Comparison of ENCODE assay signal across 26 cellular contexts in genomic region chr11:17517186-17517585, GRCh38. TPM values are rescaled to one million over a fixed set of nuclear protein-coding genes. Genes with fewer than 3 reads are reported as not detected.
DNase-seq lines count a peak whose midpoint lies in the region; ATAC-seq, FAIRE-seq and TF ChIP-seq lines count a peak whose summit lies in the region.
"Had no signal": no experiment of that assay in that cellular context is flagged by ENCODE, and none has a peak within 500 bp of the region (broad histone marks: within the 10 kb centered on the region; RNA-seq: fewer than 3 reads in every experiment).

No MANE protein-coding gene starts in this region.

- H3K27me3 ChIP-seq in GM23248 (replicated peaks; ENCODE audit: insufficient read depth) (peaks cover 6% of the 10 kb centered on the region; the same call in 1 of the 2 replicates), esophagus muscularis mucosa (peaks cover 0 to 4% (median 0%) of the 10 kb centered on the region in 4 donors)
- H3K27me3 ChIP-seq: BE2C; BLaER1 treated with 17β-estradiol and CSF1 and Interleukin-3, amounts not matched to agents 10 nM and 100 nM had no signal

- H3K4me3 ChIP-seq in kidney (ENCODE audit: low read length in 2 of 2) (no peak overlapping the region), GM23248 (no peak overlapping the region), esophagus muscularis mucosa (no peak overlapping the region)
- H3K4me3 ChIP-seq: A549; BLaER1 treated with 17β-estradiol and CSF1 and Interleukin-3, amounts not matched to agents 10 nM and 100 nM had no signal

- H3K4me2 ChIP-seq in GM23248 (ENCODE audit: unreplicated experiment): no peak overlapping the region
- H3K4me2 ChIP-seq: A549; BLaER1 treated with 17β-estradiol and CSF1 and Interleukin-3, amounts not matched to agents 10 nM and 100 nM had no signal

- H3K36me3 ChIP-seq in kidney (ENCODE audit: control insufficient read depth in 1 of 2, insufficient read depth in 2 of 2, low read length in 2 of 2) (peaks cover 0 to 19% of the 10 kb centered on the region in 2 donors), GM23248 (ENCODE audit: low read depth) (no peaks in the 10 kb centered on the region), esophagus muscularis mucosa (no peaks in the 10 kb centered on the region)
- H3K36me3 ChIP-seq: BE2C; BLaER1 treated with 17β-estradiol and CSF1 and Interleukin-3, amounts not matched to agents 10 nM and 100 nM had no signal

- WGBS in GM23248 (ENCODE audit: low coverage in 1 of 2, low lambda C conversion rate in 2 of 2, missing lambda C conversion rate in 2 of 2), 2 experiments: 67 to 73% methylated on average over 9 to 10 of the region's 10 CpGs
- 100% methylated on average over 4 of the region's 10 CpGs for WGBS in esophagus muscularis mucosa

- H2AFZ ChIP-seq in GM23248: no peak overlapping the region

- no peaks in the 10 kb centered on the region for H3K79me2 ChIP-seq in GM23248 (ENCODE audit: insufficient read depth)

- FAIRE-seq in kidney (lab: Jason Lieb, UNC): no peak
- FAIRE-seq: A549, GM12891, GM18507 had no signal

- no peak for TF ChIP-seq CTCF in kidney (IDR thresholded peaks at IDR 0.05; ENCODE audit: borderline replicate concordance, extremely low read depth, insufficient read depth)
- TF ChIP-seq CTCF in esophagus muscularis mucosa (IDR thresholded peaks at IDR 0.05): no peak

- intact Hi-C loops in kidney (cut with DNase I) (no loop called here), esophagus muscularis mucosa (cut with DNase I) (no loop called here)

- H3K9me3 ChIP-seq in kidney (ENCODE audit: control insufficient read depth in 1 of 2, low read length in 2 of 2): no peaks in the 10 kb centered on the region
- H3K9me3 ChIP-seq in GM23248 (ENCODE audit: low read depth): no peaks in the 10 kb centered on the region
- H3K9me3 ChIP-seq in esophagus muscularis mucosa: no peaks in the 10 kb centered on the region
- H3K9me3 ChIP-seq: A549; BE2C; BLaER1 treated with 17β-estradiol and CSF1 and Interleukin-3, amounts not matched to agents 10 nM and 100 nM had no signal

- in situ Hi-C loops in GM23248 (cut with MboI): no loop called here

- H3K27ac ChIP-seq in angular gyrus (ENCODE audit: low read depth, low read length) (peak overlapping the region; percentile 82), cingulate gyrus (ENCODE audit: low read depth, low read length) (peak overlapping the region; percentile 85), kidney (ENCODE audit: low read depth in 2 of 2, low read length in 2 of 2) (no peak overlapping the region), substantia nigra (ENCODE audit: low read depth, low read length, poor library complexity, severe bottlenecking) (peak overlapping the region; percentile 90), GM23248 (no peak overlapping the region), esophagus muscularis mucosa (replicated peaks in 1 of 4) (no peak overlapping the region)
- H3K27ac ChIP-seq: A549; BLaER1 treated with 17β-estradiol and CSF1 and Interleukin-3, amounts not matched to agents 10 nM and 100 nM had no signal

- no peak for TF ChIP-seq POLR2A in esophagus muscularis mucosa (IDR thresholded peaks at IDR 0.05; ENCODE audit: low read depth)

- DNase-seq in kidney (peak; percentile 34), substantia nigra (lab: John Stamatoyannopoulos, UW) (peak in 7 of 49 donors; percentile 24 to 64 (median 48)), GM23248 (no peak), esophagus muscularis mucosa (ENCODE audit: extremely low spot score) (no peak)
- DNase-seq: 8988T; ACHN; AML-193; BE2C; CD4-positive, alpha-beta T cell; CD8-positive, alpha-beta memory T cell; DMS53; DMS79 treated with DMSO at 0.1 percent for 48 hours; GF-D8; GOT3; H9 had no signal

- peaks cover 3 to 9% of the 10 kb centered on the region in 2 donors for H3K4me1 ChIP-seq in kidney (ENCODE audit: control insufficient read depth in 1 of 2, insufficient read depth in 1 of 2, low read depth in 1 of 2, low read length in 2 of 2)
- H3K4me1 ChIP-seq in GM23248 (ENCODE audit: insufficient read depth): no peaks in the 10 kb centered on the region
- H3K4me1 ChIP-seq in esophagus muscularis mucosa: no peaks in the 10 kb centered on the region
- H3K4me1 ChIP-seq: A549; BE2C; BLaER1 treated with 17β-estradiol and CSF1 and Interleukin-3, amounts not matched to agents 10 nM and 100 nM had no signal

- H3K9me2 ChIP-seq in GM23248 (ENCODE audit: insufficient read depth): no peaks in the 10 kb centered on the region

- no peak for TF ChIP-seq EP300 in esophagus muscularis mucosa (IDR thresholded peaks at IDR 0.05)

- no peaks in the 10 kb centered on the region for H3F3A ChIP-seq in GM23248 (ENCODE audit: insufficient read depth)

- no peaks in the 10 kb centered on the region for H4K20me1 ChIP-seq in GM23248 (ENCODE audit: insufficient read depth)
- H4K20me1 ChIP-seq: BLaER1 treated with 17β-estradiol and CSF1 and Interleukin-3, amounts not matched to agents 10 nM and 100 nM had no signal

- no peak for ATAC-seq in HG02798 (IDR thresholded peaks at IDR 0.05; ENCODE audit: poor library complexity, unreplicated experiment)
- ATAC-seq: A549, HCT116 had no signal

- no peak overlapping the region for H3K9ac ChIP-seq in kidney (ENCODE audit: low read length in 2 of 2)
- no peak overlapping the region for H3K9ac ChIP-seq in GM23248
- H3K9ac ChIP-seq: BLaER1 treated with 17β-estradiol and CSF1 and Interleukin-3, amounts not matched to agents 10 nM and 100 nM had no signal

RNA-seq across cellular contexts. Expression of gene USH1C, which starts 27.0 kb away (rescaled TPM):
- total RNA-seq in kidney (38.6 TPM), esophagus muscularis mucosa (not detected)
- polyA plus RNA-seq in kidney (ENCODE audit: insufficient read depth, low read depth, low replicate concordance) (107 TPM), GM23248 (2016; fragmentation: Nextera tagmentation; extraction: Ambion mirVana) (not detected in 2 replicates)
- not detected in 2 replicates for total RNA-seq in GM23248 (2014; rRNA removed; shearing (Covaris generic))
- total RNA-seq: CD4-positive, alpha-beta T cell; CD8-positive, alpha-beta memory T cell; Daoy; G401 had no signal
- polyA plus RNA-seq: CD14-positive monocyte; CD8-positive, alpha-beta memory T cell had no signal

RNA-seq across cellular contexts. Expression of gene OTOG, which starts 29.9 kb away (rescaled TPM):
- total RNA-seq in kidney (0.06 TPM), esophagus muscularis mucosa (not detected)
- polyA plus RNA-seq in kidney (ENCODE audit: insufficient read depth, low read depth, low replicate concordance) (not detected), GM23248 (2016; fragmentation: Nextera tagmentation; extraction: Ambion mirVana) (not detected in 2 replicates)
- not detected in 2 replicates for total RNA-seq in GM23248 (2014; rRNA removed; shearing (Covaris generic))
- total RNA-seq: CD4-positive, alpha-beta T cell; CD8-positive, alpha-beta memory T cell; Daoy; G401 had no signal
- polyA plus RNA-seq: A549; CD14-positive monocyte; CD8-positive, alpha-beta memory T cell had no signal

RNA-seq across cellular contexts. Expression of gene ABCC8, which starts 40.5 kb away (rescaled TPM):
- total RNA-seq in kidney (1.3 TPM), esophagus muscularis mucosa (1 to 10 TPM in 3 of 4 donors, under 1 TPM in 1; 0.63 to 2.5 (median 1.7) TPM)
- polyA plus RNA-seq in kidney (ENCODE audit: insufficient read depth, low read depth, low replicate concordance) (3.2 TPM), GM23248 (2016; fragmentation: Nextera tagmentation; extraction: Ambion mirVana) (not detected in 2 replicates)
- not detected in 2 replicates for total RNA-seq in GM23248 (2014; rRNA removed; shearing (Covaris generic))
- total RNA-seq: CD4-positive, alpha-beta T cell; CD8-positive, alpha-beta memory T cell; Daoy had no signal
- polyA plus RNA-seq: CD14-positive monocyte; CD8-positive, alpha-beta memory T cell had no signal

Comparison
In these comparisons a context has a peak if more than half of its experiments do, and no peak if none do; other contexts are left out.
1. H3K27ac ChIP-seq: peak in angular gyrus (single experiment), cingulate gyrus (single experiment) and substantia nigra (single experiment); none in kidney (0 of 2), GM23248 (single experiment) and esophagus muscularis mucosa (0 of 4).
2. RNA of gene USH1C, which starts 27.0 kb away (total RNA-seq): 38.6 TPM in kidney (single experiment); not detected in esophagus muscularis mucosa and not detected in GM23248; every median in the first group is over 10 times any median in the second.